Comparison of ENCODE assay signal across 14 cellular contexts in genomic region chr3:149934524-149934923, GRCh38. TPM values are rescaled to one million over a fixed set of nuclear protein-coding genes. Genes with fewer than 3 reads are reported as not detected.
DNase-seq lines count a peak whose midpoint lies in the region; ATAC-seq and TF ChIP-seq lines count a peak whose summit lies in the region.
"Had no signal": no experiment of that assay in that cellular context is flagged by ENCODE, and none has a peak within 500 bp of the region (broad histone marks: within the 10 kb centered on the region; RNA-seq: fewer than 3 reads in every experiment).

No MANE protein-coding gene starts in this region.

- DNase-seq in SIG-M5 treated with dmso at 0.1 percent for 504 hours (lab: John Stamatoyannopoulos, UW; ENCODE audit: unreplicated experiment) = peak; percentile 4
- DNase-seq in SIG-M5 (lab: John Stamatoyannopoulos, UW) = no peak
- DNase-seq in mammary epithelial cell = peak; percentile 39
- DNase-seq in iris pigment epithelial cell (ENCODE audit: low read depth) = peak; percentile 91
- no peak for DNase-seq in upper lobe of right lung
- DNase-seq in GM19238 (ENCODE audit: insufficient read length, low spot score) = no peak
- DNase-seq in NCI-H1092 treated with DMSO at 0.1 percent for 48 hours (lab: John Stamatoyannopoulos, UW) = no peak
- DNase-seq: DMS53, glutamatergic neuron, NCI-H510A treated with DMSO at 0.1 percent for 48 hours had no signal

- intact Hi-C loops in mammary epithelial cell (cut with micrococcal nuclease) = no loop called here
- intact Hi-C loops in upper lobe of right lung (cut with DNase I) = no loop called here

- dilution Hi-C loops in mammary epithelial cell (cut with HindIII; ENCODE audit: low sequenced_read_pairs) = no loop called here

- no peak overlapping the region for H3K4me2 ChIP-seq in mammary epithelial cell (ENCODE audit: insufficient read depth, low read depth, low read length)
- H3K4me2 ChIP-seq: A549 had no signal

- peaks cover 30% of the 10 kb centered on the region for H3K79me2 ChIP-seq in mammary epithelial cell (ENCODE audit: insufficient read depth, low read length)

- CTCF ChIA-PET in mammary epithelial cell (lab: Charles Lee; ENCODE audit: low non-redundant PET) = no interaction called here

- in situ Hi-C loops in mammary epithelial cell (cut with MboI; ENCODE audit: low sequenced_read_pairs in 2 of 2) = no loop called here

- no peak overlapping the region for H3K9ac ChIP-seq in mammary epithelial cell (ENCODE audit: insufficient read depth, low read length)

- H3K27ac ChIP-seq in mammary epithelial cell (ENCODE audit: insufficient read depth, low read depth, low read length) (no peak overlapping the region), upper lobe of right lung (peak overlapping the region; percentile 7)
- H3K27ac ChIP-seq: A549, SJSA1 had no signal

- H3K4me3 ChIP-seq in mammary epithelial cell (replicated peaks in 1 of 3; ENCODE audit: insufficient read depth in 1 of 3, low read depth in 2 of 3, low read length in 3 of 3) (no peak overlapping the region), upper lobe of right lung (no peak overlapping the region)
- H3K4me3 ChIP-seq: A549, SJSA1 had no signal

- no peak for TF ChIP-seq CTCF in mammary epithelial cell (conservative IDR thresholded peaks at IDR 0.05 in 1 of 2, IDR thresholded peaks at IDR 0.05 in 1 of 2; ENCODE audit: extremely low read depth in 1 of 2, insufficient read depth in 1 of 2, low read depth in 1 of 2, low read length in 2 of 2)
- TF ChIP-seq CTCF in upper lobe of right lung (IDR thresholded peaks at IDR 0.05) = no peak

- H3K4me1 ChIP-seq in mammary epithelial cell (ENCODE audit: insufficient read depth, low read length) (no peaks in the 10 kb centered on the region), upper lobe of right lung (peaks cover 8% of the 10 kb centered on the region)
- H3K4me1 ChIP-seq: A549 had no signal

- H3K36me3 ChIP-seq in mammary epithelial cell (ENCODE audit: insufficient read depth, low read length) (peaks cover 2% of the 10 kb centered on the region), upper lobe of right lung (no peaks in the 10 kb centered on the region)
- H3K36me3 ChIP-seq: SJSA1 had no signal

- H3K27me3 ChIP-seq in mammary epithelial cell (ENCODE audit: insufficient read depth, low read length) (no peaks in the 10 kb centered on the region), upper lobe of right lung (no peaks in the 10 kb centered on the region)
- H3K27me3 ChIP-seq: SJSA1 had no signal

- ATAC-seq in upper lobe of right lung (peak; percentile 88), HG03159 (IDR thresholded peaks at IDR 0.05; ENCODE audit: unreplicated experiment) (no peak)
- ATAC-seq: A549; activated CD4-positive, CD25-positive, alpha-beta regulatory T cell treated with anti-CD3 and anti-CD28 coated beads, Interleukin-2, amount 50 U/mL, for 24 hours had no signal

- H2AFZ ChIP-seq in mammary epithelial cell (ENCODE audit: low read depth, low read length) = no peak overlapping the region

- H3K9me3 ChIP-seq in mammary epithelial cell (replicated peaks; ENCODE audit: insufficient read depth, low read length) (peaks cover 10% of the 10 kb centered on the region), upper lobe of right lung (no peaks in the 10 kb centered on the region)
- H3K9me3 ChIP-seq: SJSA1 had no signal

- no peaks in the 10 kb centered on the region for H4K20me1 ChIP-seq in mammary epithelial cell (ENCODE audit: insufficient read depth, low read length)

- BruUV-seq in mammary epithelial cell (replicated peaks; lab: Mats Ljungman, UMichigan) = no TSS peak

RNA-seq across cellular contexts. Expression of gene PFN2, which starts 36.2 kb away (rescaled TPM):
- total RNA-seq in mammary epithelial cell (100 to 1,000 TPM; 207 to 217 TPM), upper lobe of right lung (28.6 TPM)
- 271 TPM for polyA plus RNA-seq in mammary epithelial cell
- polyA minus RNA-seq in mammary epithelial cell = 162 TPM

Comparison
In these comparisons a context has a peak if more than half of its experiments do, and no peak if none do; other contexts are left out.
1. DNase-seq: peak in SIG-M5 treated with dmso at 0.1 percent for 504 hours (single experiment), mammary epithelial cell (single experiment) and iris pigment epithelial cell (single experiment); none in SIG-M5 (single experiment), upper lobe of right lung (single experiment), GM19238 (single experiment) and NCI-H1092 treated with DMSO at 0.1 percent for 48 hours (single experiment).